In the genomic region with DNA sequence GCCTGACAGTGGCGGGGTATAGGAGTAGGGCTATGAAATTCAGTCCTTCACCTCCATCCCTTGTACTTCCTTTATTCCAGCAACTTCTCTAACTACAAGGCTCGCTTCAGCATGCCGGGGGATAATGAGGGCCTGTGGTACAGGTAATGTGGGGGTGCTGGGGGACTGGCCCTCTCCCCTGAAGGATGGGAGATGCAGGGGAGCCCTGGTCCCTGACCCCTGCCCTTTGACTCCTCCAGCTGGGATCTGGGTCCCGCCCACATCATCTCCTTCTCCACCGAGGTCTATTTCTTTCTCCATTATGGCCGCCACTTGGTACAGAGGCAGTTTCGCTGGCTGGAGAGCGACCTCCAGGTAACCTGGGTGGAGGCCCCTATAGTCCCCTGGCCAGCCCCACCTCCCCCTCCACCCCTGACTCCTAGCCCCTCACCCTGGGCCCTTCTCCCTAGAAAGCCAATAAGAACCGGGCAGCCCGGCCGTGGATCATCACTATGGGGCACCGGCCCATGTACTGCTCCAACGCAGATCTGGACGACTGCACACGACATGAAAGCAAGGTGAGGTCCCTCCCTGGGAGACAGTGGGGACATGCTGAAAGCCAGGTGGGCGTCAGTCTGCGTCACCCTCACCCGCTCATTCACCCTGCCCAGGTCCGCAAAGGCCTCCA, we compare ENCODE assay signal across 22 cellular contexts. TPM values are rescaled to one million over a fixed set of nuclear protein-coding genes. Genes with fewer than 3 reads are reported as not detected.
DNase-seq lines count a peak whose midpoint lies in the region; ATAC-seq, FAIRE-seq and TF ChIP-seq lines count a peak whose summit lies in the region.
"Had no signal": no experiment of that assay in that cellular context is flagged by ENCODE, and none has a peak within 500 bp of the region (broad histone marks: within the 10 kb centered on the region; RNA-seq: fewer than 3 reads in every experiment).

No MANE protein-coding gene starts in this region.

- H3K4me3 ChIP-seq in A549 (no peak overlapping the region), H7 (ENCODE audit: insufficient read depth, low read depth, low read length) (no peak overlapping the region), K562 (no peak overlapping the region), spleen (no peak overlapping the region)
- H3K4me3 ChIP-seq: BLaER1, GM12878, GM23338, HAP-1 had no signal

- intact Hi-C loops in K562 (cut with micrococcal nuclease), result no loop called here
- intact Hi-C loops in spleen (cut with DNase I; ENCODE audit: low total_unique reads), result no loop called here

- H3K4me2 ChIP-seq in A549 (no peak overlapping the region), K562 (ENCODE audit: insufficient read depth, low read length) (no peak overlapping the region)
- H3K4me2 ChIP-seq: BLaER1, GM23338 had no signal

- in situ Hi-C loops in K562 (cut with MboI) (no loop called here), ACHN (cut with HindIII; ENCODE audit: low pct_ligation_motif_present, low pct_unique_long_range_greater_than_20kb, low sequenced_read_pairs) (no loop called here)

- no peak for TF ChIP-seq EP300 in A549 (IDR thresholded peaks at IDR 0.05)
- TF ChIP-seq EP300 in K562 (IDR thresholded peaks at IDR 0.05; ENCODE audit: low read length), result no peak

- H3K27me3 ChIP-seq in H7 (ENCODE audit: control insufficient read depth, insufficient read depth, low read length), result no peaks in the 10 kb centered on the region
- peaks cover 11 to 27% of the 10 kb centered on the region in 2 experiments; a peak in 4 of 5 replicates for H3K27me3 ChIP-seq in K562 (ENCODE audit: control insufficient read depth in 2 of 2, insufficient read depth in 2 of 2, low read length in 2 of 2)
- peaks cover 0 to 69% (median 14%) of the 10 kb centered on the region in 7 donors for H3K27me3 ChIP-seq in spleen (replicated peaks in 1 of 7)
- H3K27me3 ChIP-seq: BLaER1 had no signal

- TF ChIP-seq CTCF in A549 (IDR thresholded peaks at IDR 0.05), result no peak
- no peak for TF ChIP-seq CTCF in K562 (IDR thresholded peaks at IDR 0.05 in 2 of 3, conservative IDR thresholded peaks at IDR 0.05 in 1 of 3; ENCODE audit: insufficient read depth in 2 of 3, low read depth in 1 of 3, low read length in 3 of 3)
- no peak for TF ChIP-seq CTCF in spleen (IDR thresholded peaks at IDR 0.05 in 8 of 11, conservative IDR thresholded peaks at IDR 0.05 in 3 of 11)

- no peak overlapping the region for H2AFZ ChIP-seq in K562 (ENCODE audit: low read depth, low read length)
- H2AFZ ChIP-seq: GM23338 had no signal

- 92% methylated on average over 19 of the region's 19 CpGs for WGBS in A549 (ENCODE audit: missing lambda C conversion rate)
- WGBS in K562 (ENCODE audit: insufficient coverage, low coverage, missing lambda C conversion rate), result 31% methylated on average over 16 of the region's 19 CpGs
- 88 to 93% (median 91%) methylated on average over 18 to 19 of the region's 19 CpGs for WGBS in spleen, 5 donors

- no peak overlapping the region for H3K9ac ChIP-seq in K562 (ENCODE audit: insufficient read depth in 1 of 2, low read depth in 2 of 2, low read length in 2 of 2)
- H3K9ac ChIP-seq: BLaER1 had no signal

- ATAC-seq in A549, result peak; percentile 23 to 32; a peak in 3 of 6 replicates
- ATAC-seq in K562, result no peak
- ATAC-seq: CD8-positive, alpha-beta T cell; GM12878; GM23338 had no signal

- no peak for DNase-seq in A549 (ENCODE audit: low read depth in 1 of 2, low spot score in 1 of 2)
- peak; percentile 24 for DNase-seq in H7
- DNase-seq in K562 (ENCODE audit: extremely low read depth in 1 of 4, low spot score in 3 of 4), result no peak
- peak; percentile 57 for DNase-seq in spleen
- no peak for DNase-seq in nucleus accumbens (lab: John Stamatoyannopoulos, UW)
- no peak for DNase-seq in COLO668 (lab: John Stamatoyannopoulos, UW; ENCODE audit: unreplicated experiment)
- no peak for DNase-seq in ACHN
- DNase-seq in NCI-H345 treated with DMSO at 0.1 percent for 48 hours (lab: John Stamatoyannopoulos, UW; ENCODE audit: unreplicated experiment), result no peak
- DNase-seq: CD4-positive, CD25-positive, alpha-beta regulatory T cell; CD8-positive, alpha-beta T cell; DMS 273 treated with DMSO at 0.1 percent for 48 hours; DMS79; EL; GDM1 had no signal

- FAIRE-seq in A549 (lab: Jason Lieb, UNC), result no peak
- no peak for FAIRE-seq in K562 (lab: Jason Lieb, UNC)
- FAIRE-seq: D721Med, GM12878, GM19239 had no signal

- H3K9me3 ChIP-seq in A549, result no peaks in the 10 kb centered on the region
- H3K9me3 ChIP-seq in K562 (replicated peaks; ENCODE audit: control insufficient read depth, insufficient read depth, low read depth, low read length), result no peaks in the 10 kb centered on the region
- no peaks in the 10 kb centered on the region for H3K9me3 ChIP-seq in spleen

- H3K9me1 ChIP-seq in K562 (ENCODE audit: control insufficient read depth, insufficient read depth, low read length), result no peaks in the 10 kb centered on the region

- TF ChIP-seq POLR2A in A549 (IDR thresholded peaks at IDR 0.05; ENCODE audit: low read length) (no peak), K562 (conservative IDR thresholded peaks at IDR 0.05) (no peak), spleen (IDR thresholded peaks at IDR 0.05) (no peak)

- CTCF ChIA-PET in A549 (lab: Yijun Ruan, JAX) (interaction anchor here (1.0 to 28.2 kb wide), 7 partner anchors 11 to 227 kb away, joined by 3 to 429 read pairs (median 4); no protein-coding TSS in a partner anchor), K562 (lab: Yijun Ruan, JAX; ENCODE audit: low intra/inter-chr PET ratio) (no interaction called here)

- H3K27ac ChIP-seq in A549 (peak overlapping the region in 1 of 2 experiments; percentile 48; a peak in 2 of 6 replicates), K562 (ENCODE audit: extremely low read depth, low read depth, low read length) (no peak overlapping the region), spleen (no peak overlapping the region)
- H3K27ac ChIP-seq: BLaER1, C4-2B had no signal

- H3K36me3 ChIP-seq in H7 (replicated peaks; ENCODE audit: control insufficient read depth, insufficient read depth, low read length) (no peaks in the 10 kb centered on the region), K562 (ENCODE audit: control insufficient read depth, insufficient read depth, low read length) (no peaks in the 10 kb centered on the region), spleen (no peaks in the 10 kb centered on the region)
- H3K36me3 ChIP-seq: BLaER1, HAP-1 had no signal

- H3K4me1 ChIP-seq in A549 (peaks cover 7% of the 10 kb centered on the region; the same call in 2 of the 3 replicates), K562 (replicated peaks in 1 of 2; ENCODE audit: control insufficient read depth in 2 of 2, insufficient read depth in 2 of 2, low read length in 2 of 2) (no peaks in the 10 kb centered on the region; a peak in 1 of 5 replicates), spleen (no peaks in the 10 kb centered on the region)
- H3K4me1 ChIP-seq: HAP-1 had no signal

- POLR2A ChIA-PET in A549 (lab: Yijun Ruan, JAX), result no interaction called here
- POLR2A ChIA-PET in K562 (lab: Yijun Ruan, JAX), result no interaction called here

- no peaks in the 10 kb centered on the region; the same call in 1 of the 2 replicates for H4K20me1 ChIP-seq in K562 (replicated peaks; ENCODE audit: control insufficient read depth, insufficient read depth, low read length)
- H4K20me1 ChIP-seq: BLaER1 had no signal

- H3K79me2 ChIP-seq in K562 (ENCODE audit: control insufficient read depth, insufficient read depth, low read length), result no peaks in the 10 kb centered on the region

- BruUV-seq in K562 (replicated peaks; lab: Mats Ljungman, UMichigan), result no TSS peak

- TF ChIP-seq RAD21 in A549 (conservative IDR thresholded peaks at IDR 0.05 in 1 of 2, IDR thresholded peaks at IDR 0.05 in 1 of 2) (no peak), K562 (CRISPR knock-in tag; conservative IDR thresholded peaks at IDR 0.05 in 1 of 2, IDR thresholded peaks at IDR 0.05 in 1 of 2) (no peak)

RNA-seq across cellular contexts. Expression of gene ACP7, which starts 16.5 kb away (rescaled TPM):
- polyA plus RNA-seq in A549 (2011; rRNA removed), result 0.06 and 0.08 TPM in 2 replicates
- polyA plus RNA-seq in A549 (2012; cell fraction: cytosol; rRNA removed), result 0.05 and 0.08 TPM in 2 replicates
- 0.07 TPM in 1 of 2 replicates, not detected in the other for polyA plus RNA-seq in A549 (2012; cell fraction: nucleus; rRNA removed)
- 0.25 to 0.44 TPM (median 0.28 TPM) in 3 replicates for polyA plus RNA-seq in A549 (2017; fragmentation: RNase III; extraction: RNeasy Plus Mini Kit Qiagen cat#74134 plus additional on column Dnase treatment)
- 0.41 TPM in 1 of 2 replicates, not detected in the other for polyA minus RNA-seq in A549 (2011; rRNA and poly(A)+ RNA removed)
- 0.14 TPM in 1 of 2 replicates, not detected in the other for total RNA-seq in H7 (2014; rRNA removed; shearing (Covaris generic))
- not detected in 2 replicates for total RNA-seq in K562 (2011; cell fraction: chromatin; rRNA removed; ENCODE audit: low replicate concordance)
- not detected in 2 replicates for total RNA-seq in K562 (2011; cell fraction: nucleolus; rRNA removed)
- total RNA-seq in K562 (2011; cell fraction: nucleoplasm; rRNA removed), result not detected in 2 replicates
- not detected in 2 replicates for total RNA-seq in K562 (2014; rRNA removed)
- total RNA-seq in K562 (2014; rRNA removed; fragmentation: Illumina TruSeq; extraction: Trizol), result not detected in 2 replicates
- total RNA-seq in K562 (2015; rRNA removed; fragmentation: Illumina TruSeq; extraction: Trizol), result not detected in 2 replicates
- not detected in 2 replicates for total RNA-seq in K562 (2021)
- not detected in 2 replicates for polyA plus RNA-seq in K562 (2011; rRNA removed)
- not detected in 2 replicates for polyA plus RNA-seq in K562 (2011; cell fraction: cytosol; rRNA removed)
- polyA plus RNA-seq in K562 (2011; cell fraction: nucleus; rRNA removed), result not detected in 2 replicates
- not detected in 2 replicates for polyA plus RNA-seq in K562 (2012)
- polyA plus RNA-seq in K562 (2014; fragmentation: Illumina TruSeq; extraction: Trizol), result not detected in 2 replicates
- polyA plus RNA-seq in K562 (2014; fragmentation: Nextera tagmentation; extraction: Ambion mirVana), result not detected
- polyA plus RNA-seq in K562 (2014; rRNA removed), result not detected in 2 replicates
- polyA minus RNA-seq in K562 (2011; rRNA and poly(A)+ RNA removed), result not detected in 2 replicates
- polyA minus RNA-seq in K562 (2011; cell fraction: cytosol; rRNA and poly(A)+ RNA removed), result not detected in 2 replicates
- not detected in 2 replicates for polyA minus RNA-seq in K562 (2011; cell fraction: nucleus; rRNA and poly(A)+ RNA removed)
- total RNA-seq in spleen, result not detected
- not detected for polyA plus RNA-seq in spleen
- total RNA-seq: CD4-positive, CD25-positive, alpha-beta regulatory T cell; CD8-positive, alpha-beta T cell; GM12878; H4 had no signal
- polyA plus RNA-seq: CD4-positive, CD25-positive, alpha-beta regulatory T cell; GM12878 had no signal

RNA-seq across cellular contexts. Expression of gene PAK4, which starts 25.0 kb away (rescaled TPM):
- polyA plus RNA-seq in A549 (2011; rRNA removed), result 37.9 and 42.9 TPM in 2 replicates
- 105 and 115 TPM in 2 replicates for polyA plus RNA-seq in A549 (2012; cell fraction: cytosol; rRNA removed)
- 115 and 138 TPM in 2 replicates for polyA plus RNA-seq in A549 (2012; cell fraction: nucleus; rRNA removed)
- 75.8 to 84.2 TPM (median 76.7 TPM) in 3 replicates for polyA plus RNA-seq in A549 (2017; fragmentation: RNase III; extraction: RNeasy Plus Mini Kit Qiagen cat#74134 plus additional on column Dnase treatment)
- polyA minus RNA-seq in A549 (2011; rRNA and poly(A)+ RNA removed), result 68.7 and 73.7 TPM in 2 replicates
- 14.0 and 15.6 TPM in 2 replicates for total RNA-seq in H7 (2014; rRNA removed; shearing (Covaris generic))
- total RNA-seq in K562 (2011; cell fraction: chromatin; rRNA removed; ENCODE audit: low replicate concordance), result 16.9 and 47.2 TPM in 2 replicates
- total RNA-seq in K562 (2011; cell fraction: nucleolus; rRNA removed), result 23.7 and 25.8 TPM in 2 replicates
- total RNA-seq in K562 (2011; cell fraction: nucleoplasm; rRNA removed), result 17.7 and 19.4 TPM in 2 replicates
- 5.8 and 9.2 TPM in 2 replicates for total RNA-seq in K562 (2014; rRNA removed)
- total RNA-seq in K562 (2014; rRNA removed; fragmentation: Illumina TruSeq; extraction: Trizol), result 1.6 and 2.6 TPM in 2 replicates
- 5.4 and 6.3 TPM in 2 replicates for total RNA-seq in K562 (2015; rRNA removed; fragmentation: Illumina TruSeq; extraction: Trizol)
- 33.1 and 33.5 TPM in 2 replicates for total RNA-seq in K562 (2021)
- polyA plus RNA-seq in K562 (2011; rRNA removed), result 6.0 and 12.1 TPM in 2 replicates
- 12.2 and 23.6 TPM in 2 replicates for polyA plus RNA-seq in K562 (2011; cell fraction: cytosol; rRNA removed)
- polyA plus RNA-seq in K562 (2011; cell fraction: nucleus; rRNA removed), result 16.7 and 23.1 TPM in 2 replicates
- polyA plus RNA-seq in K562 (2012), result 25.3 and 28.8 TPM in 2 replicates
- 10.6 and 22.2 TPM in 2 replicates for polyA plus RNA-seq in K562 (2014; fragmentation: Illumina TruSeq; extraction: Trizol)
- polyA plus RNA-seq in K562 (2014; fragmentation: Nextera tagmentation; extraction: Ambion mirVana), result under 1 TPM; 0.21 to 0.46 TPM
- 11.5 and 14.4 TPM in 2 replicates for polyA plus RNA-seq in K562 (2014; rRNA removed)
- polyA minus RNA-seq in K562 (2011; rRNA and poly(A)+ RNA removed), result 4.8 and 6.7 TPM in 2 replicates
- polyA minus RNA-seq in K562 (2011; cell fraction: cytosol; rRNA and poly(A)+ RNA removed), result 13.6 and 24.9 TPM in 2 replicates
- polyA minus RNA-seq in K562 (2011; cell fraction: nucleus; rRNA and poly(A)+ RNA removed), result 6.2 and 7.1 TPM in 2 replicates
- 10 to 100 TPM in 6 of 7 donors, 1 to 10 TPM in 1; 9.5 to 27.8 (median 19.8) TPM for total RNA-seq in spleen
- 10 to 100 TPM in 1 of 3 donors, 1 to 10 TPM in 2; 5.2 to 13.4 (median 7.7) TPM for polyA plus RNA-seq in spleen

Comparison
In these comparisons a context has a peak if more than half of its experiments do, and no peak if none do; other contexts are left out.
1. DNase-seq: peak in H7 (single experiment) and spleen (single experiment); none in A549 (0 of 2), K562 (0 of 4), nucleus accumbens (0 of 56), COLO668 (single experiment), ACHN (single experiment) and NCI-H345 treated with DMSO at 0.1 percent for 48 hours (single experiment).